Comparison of ENCODE assay signal across 1 cellular context in genomic region chr20:43691928-43692524, GRCh38.
TF ChIP-seq lines count a peak whose summit lies in the region.

No MANE protein-coding gene starts in this region.

TF ChIP-seq in K562, 482 proteins besides CTCF, POLR2A, EP300 and RAD21 (continued from another document):
- TF ChIP-seq SMC3 (conservative IDR thresholded peaks at IDR 0.05; ENCODE audit: insufficient read depth, low read depth, low read length) (peak; percentile 65; the same call in 1 of the 2 replicates), CTBP1 (IDR thresholded peaks at IDR 0.05; ENCODE audit: borderline replicate concordance) (peak; percentile 30; the same call in 1 of the 2 replicates), ZNF318 (IDR thresholded peaks at IDR 0.05; ENCODE audit: borderline replicate concordance in 1 of 2, low read depth in 1 of 2) (no peak), MAZ (CRISPR knock-in tag; conservative IDR thresholded peaks at IDR 0.05 in 1 of 2, IDR thresholded peaks at IDR 0.05 in 1 of 2) (peak in 1 of 2 experiments; percentile 47; a peak in 1 of 4 replicates), ZNF436 (CRISPR knock-in tag; IDR thresholded peaks at IDR 0.05) (no peak)
- TF ChIP-seq, protein P1, sequence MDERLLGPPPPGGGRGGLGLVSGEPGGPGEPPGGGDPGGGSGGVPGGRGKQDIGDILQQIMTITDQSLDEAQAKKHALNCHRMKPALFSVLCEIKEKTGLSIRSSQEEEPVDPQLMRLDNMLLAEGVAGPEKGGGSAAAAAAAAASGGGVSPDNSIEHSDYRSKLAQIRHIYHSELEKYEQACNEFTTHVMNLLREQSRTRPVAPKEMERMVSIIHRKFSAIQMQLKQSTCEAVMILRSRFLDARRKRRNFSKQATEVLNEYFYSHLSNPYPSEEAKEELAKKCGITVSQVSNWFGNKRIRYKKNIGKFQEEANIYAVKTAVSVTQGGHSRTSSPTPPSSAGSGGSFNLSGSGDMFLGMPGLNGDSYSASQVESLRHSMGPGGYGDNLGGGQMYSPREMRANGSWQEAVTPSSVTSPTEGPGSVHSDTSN (CRISPR knock-in tag; IDR thresholded peaks at IDR 0.05; ENCODE audit: low read depth), result no peak
- TF ChIP-seq, protein P1 (tag; conservative IDR thresholded peaks at IDR 0.05; ENCODE audit: low read depth), result no peak
- TF ChIP-seq, protein P2, sequence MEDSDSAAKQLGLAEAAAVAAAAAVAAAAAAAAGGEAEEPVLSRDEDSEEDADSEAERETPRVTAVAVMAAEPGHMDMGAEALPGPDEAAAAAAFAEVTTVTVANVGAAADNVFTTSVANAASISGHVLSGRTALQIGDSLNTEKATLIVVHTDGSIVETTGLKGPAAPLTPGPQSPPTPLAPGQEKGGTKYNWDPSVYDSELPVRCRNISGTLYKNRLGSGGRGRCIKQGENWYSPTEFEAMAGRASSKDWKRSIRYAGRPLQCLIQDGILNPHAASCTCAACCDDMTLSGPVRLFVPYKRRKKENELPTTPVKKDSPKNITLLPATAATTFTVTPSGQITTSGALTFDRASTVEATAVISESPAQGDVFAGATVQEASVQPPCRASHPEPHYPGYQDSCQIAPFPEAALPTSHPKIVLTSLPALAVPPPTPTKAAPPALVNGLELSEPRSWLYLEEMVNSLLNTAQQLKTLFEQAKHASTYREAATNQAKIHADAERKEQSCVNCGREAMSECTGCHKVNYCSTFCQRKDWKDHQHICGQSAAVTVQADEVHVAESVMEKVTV (CRISPR knock-in tag; IDR thresholded peaks at IDR 0.05), result peak; percentile 54; the same call in 1 of the 2 replicates
